Comparison of ENCODE assay signal across 16 cellular contexts in genomic region chr4:105679186-105679585, GRCh38. TPM values are rescaled to one million over a fixed set of nuclear protein-coding genes. Genes with fewer than 3 reads are reported as not detected.
DNase-seq lines count a peak whose midpoint lies in the region; ATAC-seq and FAIRE-seq lines count a peak whose summit lies in the region.
"Had no signal": no experiment of that assay in that cellular context is flagged by ENCODE, and none has a peak within 500 bp of the region (broad histone marks: within the 10 kb centered on the region; RNA-seq: fewer than 3 reads in every experiment).

No MANE protein-coding gene starts in this region.

- ATAC-seq in GM21737 (IDR thresholded peaks at IDR 0.05; ENCODE audit: unreplicated experiment), result no peak
- ATAC-seq: activated T-helper 17 cell treated with anti-CD3 and anti-CD28 coated beads, Interleukin-2, amount 50 U/mL, for 72 hours; foreskin keratinocyte; left lung had no signal

- FAIRE-seq in colon (lab: Jason Lieb, UNC), result peak; percentile 24

- DNase-seq in H4 (ENCODE audit: low spot score), result peak; percentile 8
- DNase-seq in M059J (ENCODE audit: low read depth), result peak; percentile 43
- DNase-seq in myocyte (ENCODE audit: low read depth), result peak; percentile 49
- no peak for DNase-seq in HUDEP-2 (lab: John Stamatoyannopoulos, UW; ENCODE audit: unreplicated experiment in 76 of 76)
- DNase-seq in SIG-M5 (lab: John Stamatoyannopoulos, UW), result no peak
- DNase-seq: activated CD4-positive, CD25-positive, alpha-beta regulatory T cell treated with anti-CD3 and anti-CD28 coated beads, Interleukin-2, amount 50 U/mL, for 72 hours; Calu3; foreskin keratinocyte; left lung; NCI-H2081 treated with DMSO at 0.1 percent for 48 hours; NK-92 treated with Interleukin-12 subunit alpha and Interleukin-12 subunit beta, amount 100 ng/mL, for 24 hours; stimulated activated CD4-positive, alpha-beta T cell treated with anti-CD3 and anti-CD28 coated beads, Interleukin-15, amount 100 ng/mL, for 24 hours; stimulated activated naive CD4-positive, alpha-beta T cell had no signal

RNA-seq across cellular contexts. Expression of gene INTS12, which starts 29.3 kb away (rescaled TPM):
- 18.1 and 26.5 TPM in 2 replicates for total RNA-seq in H4 (2014; rRNA removed; shearing (Covaris generic))
- total RNA-seq in M059J (2014; rRNA removed; shearing (Covaris generic)), result 11.6 and 16.3 TPM in 2 replicates
- 28.8 and 28.9 TPM in 2 replicates for total RNA-seq in myocyte
- polyA plus RNA-seq in myocyte (2012), result 26.4 TPM

RNA-seq across cellular contexts. Expression of gene GSTCD, which starts 29.4 kb away (rescaled TPM):
- total RNA-seq in H4 (2014; rRNA removed; shearing (Covaris generic)), result 11.2 and 15.8 TPM in 2 replicates
- total RNA-seq in M059J (2014; rRNA removed; shearing (Covaris generic)), result 13.7 and 15.4 TPM in 2 replicates
- total RNA-seq in myocyte, result 10.5 and 12.7 TPM in 2 replicates
- 4.2 TPM for polyA plus RNA-seq in myocyte (2012)

Comparison
In these comparisons a context has a peak if more than half of its experiments do, and no peak if none do; other contexts are left out.
1. DNase-seq: peak in H4 (single experiment), M059J (single experiment) and myocyte (single experiment); none in HUDEP-2 (0 of 76) and SIG-M5 (single experiment).